Comparison of ENCODE assay signal across 9 cellular contexts in the genomic region with DNA sequence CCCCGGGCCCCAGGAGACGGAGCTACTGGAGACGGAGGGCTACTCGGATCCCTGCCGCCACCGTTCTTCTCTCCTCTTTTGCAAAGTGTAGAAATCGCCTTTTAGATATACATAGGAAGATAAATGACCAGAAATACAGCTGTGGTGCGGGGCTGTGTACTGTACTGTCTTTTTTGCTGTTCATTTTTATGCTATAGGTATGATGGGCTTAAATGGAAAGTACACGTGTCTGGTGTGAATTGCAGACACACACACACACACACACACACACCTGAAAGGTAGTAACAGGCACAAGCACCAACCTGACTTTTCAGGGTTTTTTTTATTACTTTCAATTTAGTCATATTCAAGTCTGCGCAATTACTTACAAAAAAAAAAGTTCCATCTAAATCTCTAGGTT. TPM values are rescaled to one million over a fixed set of nuclear protein-coding genes. Genes with fewer than 3 reads are reported as not detected.
A peak's percentile ranks its signal among the peaks of the same experiment; 100 is the strongest.
DNase-seq lines count a peak whose midpoint lies in the region; ATAC-seq, FAIRE-seq and TF ChIP-seq lines count a peak whose summit lies in the region.
"Had no signal": no experiment of that assay in that cellular context is flagged by ENCODE, and none has a peak within 500 bp of the region (broad histone marks: within the 10 kb centered on the region; RNA-seq: fewer than 3 reads in every experiment).

No MANE protein-coding gene starts in this region.

- in situ Hi-C loops in astrocyte of the cerebellum (cut with HindIII; ENCODE audit: low sequenced_read_pairs): no loop called here

- peaks cover 23% of the 10 kb centered on the region for H3K79me2 ChIP-seq in keratinocyte (ENCODE audit: control insufficient read depth, insufficient read depth, low read length)

- TF ChIP-seq CTCF in astrocyte of the cerebellum (IDR thresholded peaks at IDR 0.05; ENCODE audit: low read depth, low read length, missing control alignments) (no peak), keratinocyte (optimal IDR thresholded peaks at IDR 0.05 in 1 of 3, IDR thresholded peaks at IDR 0.05 in 1 of 3, conservative IDR thresholded peaks at IDR 0.05 in 1 of 3; ENCODE audit: extremely low read depth in 1 of 3, insufficient read depth in 2 of 3, low read length in 3 of 3) (no peak)

- peak overlapping the region; percentile 91 for H2AFZ ChIP-seq in keratinocyte (ENCODE audit: control insufficient read depth, low read length)

- H3K9me3 ChIP-seq in HUES6 (ENCODE audit: control insufficient read depth, insufficient read depth, low read depth, low read length) (no peaks in the 10 kb centered on the region), keratinocyte (ENCODE audit: control insufficient read depth, low read depth, low read length) (no peaks in the 10 kb centered on the region), stomach smooth muscle (ENCODE audit: control insufficient read depth in 2 of 2, low read length in 2 of 2) (no peaks in the 10 kb centered on the region)

- no peaks in the 10 kb centered on the region for H4K20me1 ChIP-seq in keratinocyte (ENCODE audit: control insufficient read depth, extremely low read depth, insufficient read depth, low read length)

- H3K4me3 ChIP-seq in HUES6 (ENCODE audit: low read depth, low read length) (peak overlapping the region; percentile 88), astrocyte of the cerebellum (ENCODE audit: low read depth, low read length) (peak overlapping the region; percentile 64), keratinocyte (ENCODE audit: control insufficient read depth in 2 of 3, extremely low read depth in 1 of 3, insufficient read depth in 2 of 3, low read depth in 1 of 3, low read length in 3 of 3) (peak overlapping the region; percentile 64 to 97 (median 94)), stomach smooth muscle (ENCODE audit: low read length in 2 of 2) (peak overlapping the region; percentile 74 to 76)

- no peak for ATAC-seq in HG02973 (IDR thresholded peaks at IDR 0.05; ENCODE audit: unreplicated experiment)

- DNase-seq in astrocyte of the cerebellum (ENCODE audit: low read depth) (no peak), keratinocyte (ENCODE audit: low read depth, low spot score) (no peak), GDM1 (lab: John Stamatoyannopoulos, UW) (no peak), COLO829 (ENCODE audit: low spot score) (no peak)
- DNase-seq in activated CD4-positive, alpha-beta T cell treated with anti-CD3 and anti-CD28 coated beads, Interleukin-2, amount 50 U/mL, for 48 hours: no peak
- DNase-seq: stimulated activated CD4-positive, alpha-beta T cell treated with anti-CD3 and anti-CD28 coated beads, Interleukin-4, amount 100 ng/mL, for 1 hour had no signal

- no peaks in the 10 kb centered on the region for H3K9me1 ChIP-seq in keratinocyte (ENCODE audit: control insufficient read depth, extremely low read depth, insufficient read depth, low read length)

- H3K27me3 ChIP-seq in HUES6 (ENCODE audit: control insufficient read depth, insufficient read depth, low read length) (peaks cover 9% of the 10 kb centered on the region; the same call in 1 of the 2 replicates), keratinocyte (ENCODE audit: control insufficient read depth, extremely low read depth, insufficient read depth, low read length) (no peaks in the 10 kb centered on the region), stomach smooth muscle (ENCODE audit: control insufficient read depth in 1 of 2, insufficient read depth in 2 of 2, low read length in 2 of 2) (peaks cover 15 to 28% of the 10 kb centered on the region in 2 donors)

- H3K4me1 ChIP-seq in HUES6 (ENCODE audit: control insufficient read depth, insufficient read depth, low read length) (peaks cover 24% of the 10 kb centered on the region), keratinocyte (ENCODE audit: control insufficient read depth, extremely low read depth, insufficient read depth, low read length) (peaks cover 19% of the 10 kb centered on the region), stomach smooth muscle (ENCODE audit: control insufficient read depth, insufficient read depth, low read length) (peaks cover 3% of the 10 kb centered on the region)

- H3K4me2 ChIP-seq in keratinocyte (ENCODE audit: control insufficient read depth, extremely low read depth, insufficient read depth, low read depth, low read length): peak overlapping the region; percentile 92

- H3K36me3 ChIP-seq in HUES6 (ENCODE audit: control insufficient read depth, insufficient read depth, low read length) (peaks cover 6% of the 10 kb centered on the region; the same call in 1 of the 2 replicates), keratinocyte (ENCODE audit: control insufficient read depth in 2 of 2, extremely low read depth in 1 of 2, insufficient read depth in 2 of 2, low read length in 2 of 2) (no peaks in the 10 kb centered on the region), stomach smooth muscle (ENCODE audit: control insufficient read depth in 2 of 2, insufficient read depth in 2 of 2, low read length in 2 of 2) (no peaks in the 10 kb centered on the region)

- H3K27ac ChIP-seq in HUES6 (ENCODE audit: low read depth, low read length): peak overlapping the region; percentile 79; the same call in 1 of the 2 replicates
- H3K27ac ChIP-seq in keratinocyte (ENCODE audit: control insufficient read depth, insufficient read depth, low read length): peak overlapping the region; percentile 80
- no peak overlapping the region for H3K27ac ChIP-seq in stomach smooth muscle (ENCODE audit: low read length)

- no peak for FAIRE-seq in keratinocyte (lab: Jason Lieb, UNC)

- dilution Hi-C loops in keratinocyte (cut with MboI; ENCODE audit: extremely low pct_ligation_motif_present, low sequenced_read_pairs): no loop called here

- H3K9ac ChIP-seq in HUES6 (ENCODE audit: low read length) (peak overlapping the region; percentile 92), keratinocyte (ENCODE audit: control insufficient read depth, extremely low read depth, insufficient read depth, low read length) (peak overlapping the region; percentile 93), stomach smooth muscle (ENCODE audit: low read length in 2 of 2) (no peak overlapping the region)

RNA-seq across cellular contexts. Expression of gene PTPRZ1, which starts 0.8 kb away (rescaled TPM):
- polyA plus RNA-seq in keratinocyte: 41.6 to 58.3 TPM (median 56.2 TPM) in 3 replicates
- 12.2 TPM for polyA plus RNA-seq in keratinocyte (2011; ENCODE audit: low read depth)
- polyA plus RNA-seq in keratinocyte (2011; cell fraction: cytosol; rRNA removed): 7.7 and 14.3 TPM in 2 replicates
- 91.1 and 98.9 TPM in 2 replicates for polyA plus RNA-seq in keratinocyte (2011; cell fraction: nucleus; rRNA removed)
- 15.3 and 21.1 TPM in 2 replicates for polyA plus RNA-seq in keratinocyte (2012; ENCODE audit: low replicate concordance)
- polyA minus RNA-seq in keratinocyte: 14.4 to 64.8 TPM (median 44.3 TPM) in 3 replicates
- 11.9 TPM for polyA minus RNA-seq in keratinocyte (2011; cell fraction: cytosol; rRNA and poly(A)+ RNA removed)
- 77.6 and 162 TPM in 2 replicates for polyA minus RNA-seq in keratinocyte (2011; cell fraction: nucleus; rRNA and poly(A)+ RNA removed)

Comparison
In these comparisons a context has a peak if more than half of its experiments do, and no peak if none do; other contexts are left out.
1. H3K9ac ChIP-seq: peak in HUES6 (single experiment) and keratinocyte (single experiment); none in stomach smooth muscle (0 of 2).
2. Peak in every context shown above with its lines, with median percentiles within 50 percentile points of each other: H3K4me3 ChIP-seq.